ENCODE assay signal across 1 cellular context in genomic region chr5:137888875-137889759, GRCh38.
A peak's percentile ranks its signal among the peaks of the same experiment; 100 is the strongest.
TF ChIP-seq lines count a peak whose summit lies in the region.

Gene PKD2L2, plus strand, starts transcription at chr5:137889457. Its CDS starts 35 bp downstream, at chr5:137889492.

TF ChIP-seq in K562, 482 proteins besides CTCF, POLR2A, EP300 and RAD21 (continued from another document and continues in another):
- TF ChIP-seq, protein P1, sequence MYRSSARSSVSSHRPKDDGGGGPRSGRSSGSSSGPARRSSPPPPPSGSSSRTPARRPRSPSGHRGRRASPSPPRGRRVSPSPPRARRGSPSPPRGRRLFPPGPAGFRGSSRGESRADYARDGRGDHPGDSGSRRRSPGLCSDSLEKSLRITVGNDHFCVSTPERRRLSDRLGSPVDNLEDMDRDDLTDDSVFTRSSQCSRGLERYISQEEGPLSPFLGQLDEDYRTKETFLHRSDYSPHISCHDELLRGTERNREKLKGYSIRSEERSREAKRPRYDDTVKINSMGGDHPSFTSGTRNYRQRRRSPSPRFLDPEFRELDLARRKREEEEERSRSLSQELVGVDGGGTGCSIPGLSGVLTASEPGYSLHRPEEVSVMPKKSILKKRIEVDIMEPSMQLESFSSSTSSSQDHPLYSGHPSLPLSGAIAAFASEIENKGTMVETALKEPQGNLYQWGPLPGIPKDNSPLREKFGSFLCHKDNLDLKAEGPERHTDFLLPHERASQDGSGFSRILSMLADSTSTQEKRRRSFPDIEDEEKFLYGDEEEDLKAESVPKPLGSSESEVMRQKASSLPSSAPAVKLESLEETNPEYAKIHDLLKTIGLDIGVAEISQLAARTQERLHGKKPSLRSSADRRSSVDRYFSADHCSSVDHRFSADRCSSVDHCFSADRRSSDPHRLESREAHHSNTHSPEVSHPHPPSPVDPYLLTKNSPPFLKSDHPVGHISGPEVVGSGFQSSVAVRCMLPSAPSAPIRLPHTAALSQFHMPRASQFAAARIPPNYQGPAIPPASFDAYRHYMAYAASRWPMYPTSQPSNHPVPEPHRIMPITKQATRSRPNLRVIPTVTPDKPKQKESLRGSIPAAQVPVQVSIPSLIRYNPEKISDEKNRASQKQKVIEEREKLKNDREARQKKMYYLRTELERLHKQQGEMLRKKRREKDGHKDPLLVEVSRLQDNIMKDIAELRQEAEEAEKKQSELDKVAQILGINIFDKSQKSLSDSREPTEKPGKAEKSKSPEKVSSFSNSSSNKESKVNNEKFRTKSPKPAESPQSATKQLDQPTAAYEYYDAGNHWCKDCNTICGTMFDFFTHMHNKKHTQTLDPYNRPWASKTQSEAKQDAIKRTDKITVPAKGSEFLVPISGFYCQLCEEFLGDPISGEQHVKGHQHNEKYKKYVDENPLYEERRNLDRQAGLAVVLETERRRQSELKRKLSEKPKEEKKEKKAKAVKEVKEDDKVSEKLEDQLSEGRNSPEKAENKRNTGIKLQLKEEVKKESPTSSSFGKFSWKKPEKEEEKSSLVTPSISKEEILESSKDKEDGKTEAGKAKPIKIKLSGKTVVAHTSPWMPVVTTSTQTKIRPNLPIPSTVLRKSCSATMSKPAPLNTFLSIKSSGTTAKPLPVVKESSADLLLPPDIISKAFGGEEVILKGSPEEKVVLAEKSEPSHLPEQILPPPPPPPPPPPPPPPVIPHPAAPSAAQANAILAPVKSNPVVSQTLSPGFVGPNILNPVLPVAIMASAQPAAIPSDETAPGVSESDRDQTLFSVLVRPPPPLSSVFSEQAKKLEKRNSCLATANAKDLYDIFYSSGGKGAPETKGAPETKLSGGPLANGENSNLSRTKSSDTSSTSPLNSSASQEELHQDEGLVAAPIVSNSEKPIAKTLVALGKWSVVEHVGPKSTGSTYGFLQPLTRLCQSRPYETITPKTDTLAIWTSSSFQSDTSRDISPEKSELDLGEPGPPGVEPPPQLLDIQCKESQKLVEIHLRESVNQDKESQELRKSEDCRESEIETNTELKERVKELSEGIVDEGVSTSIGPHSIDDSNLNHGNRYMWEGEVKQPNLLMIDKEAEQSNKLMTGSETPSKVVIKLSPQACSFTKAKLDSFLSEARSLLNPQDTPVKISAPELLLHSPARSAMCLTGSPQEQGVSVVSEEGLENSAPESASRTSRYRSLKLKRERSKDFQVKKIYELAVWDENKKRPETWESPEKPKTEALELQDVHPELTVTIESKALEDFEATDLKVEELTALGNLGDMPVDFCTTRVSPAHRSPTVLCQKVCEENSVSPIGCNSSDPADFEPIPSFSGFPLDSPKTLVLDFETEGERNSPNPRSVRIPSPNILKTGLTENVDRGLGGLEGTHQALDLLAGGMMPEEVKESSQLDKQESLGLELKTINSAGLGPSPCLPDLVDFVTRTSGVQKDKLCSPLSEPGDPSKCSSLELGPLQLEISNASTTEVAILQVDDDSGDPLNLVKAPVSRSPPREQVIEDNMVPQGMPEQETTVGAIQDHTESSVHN (IDR thresholded peaks at IDR 0.05; ENCODE audit: borderline replicate concordance in 1 of 2, low read depth in 1 of 2) = no peak
- TF ChIP-seq MEIS2 (IDR thresholded peaks at IDR 0.05; ENCODE audit: partially characterized antibody) = peak; percentile 93
- TF ChIP-seq, protein P2, sequence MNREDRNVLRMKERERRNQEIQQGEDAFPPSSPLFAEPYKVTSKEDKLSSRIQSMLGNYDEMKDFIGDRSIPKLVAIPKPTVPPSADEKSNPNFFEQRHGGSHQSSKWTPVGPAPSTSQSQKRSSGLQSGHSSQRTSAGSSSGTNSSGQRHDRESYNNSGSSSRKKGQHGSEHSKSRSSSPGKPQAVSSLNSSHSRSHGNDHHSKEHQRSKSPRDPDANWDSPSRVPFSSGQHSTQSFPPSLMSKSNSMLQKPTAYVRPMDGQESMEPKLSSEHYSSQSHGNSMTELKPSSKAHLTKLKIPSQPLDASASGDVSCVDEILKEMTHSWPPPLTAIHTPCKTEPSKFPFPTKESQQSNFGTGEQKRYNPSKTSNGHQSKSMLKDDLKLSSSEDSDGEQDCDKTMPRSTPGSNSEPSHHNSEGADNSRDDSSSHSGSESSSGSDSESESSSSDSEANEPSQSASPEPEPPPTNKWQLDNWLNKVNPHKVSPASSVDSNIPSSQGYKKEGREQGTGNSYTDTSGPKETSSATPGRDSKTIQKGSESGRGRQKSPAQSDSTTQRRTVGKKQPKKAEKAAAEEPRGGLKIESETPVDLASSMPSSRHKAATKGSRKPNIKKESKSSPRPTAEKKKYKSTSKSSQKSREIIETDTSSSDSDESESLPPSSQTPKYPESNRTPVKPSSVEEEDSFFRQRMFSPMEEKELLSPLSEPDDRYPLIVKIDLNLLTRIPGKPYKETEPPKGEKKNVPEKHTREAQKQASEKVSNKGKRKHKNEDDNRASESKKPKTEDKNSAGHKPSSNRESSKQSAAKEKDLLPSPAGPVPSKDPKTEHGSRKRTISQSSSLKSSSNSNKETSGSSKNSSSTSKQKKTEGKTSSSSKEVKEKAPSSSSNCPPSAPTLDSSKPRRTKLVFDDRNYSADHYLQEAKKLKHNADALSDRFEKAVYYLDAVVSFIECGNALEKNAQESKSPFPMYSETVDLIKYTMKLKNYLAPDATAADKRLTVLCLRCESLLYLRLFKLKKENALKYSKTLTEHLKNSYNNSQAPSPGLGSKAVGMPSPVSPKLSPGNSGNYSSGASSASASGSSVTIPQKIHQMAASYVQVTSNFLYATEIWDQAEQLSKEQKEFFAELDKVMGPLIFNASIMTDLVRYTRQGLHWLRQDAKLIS (CRISPR knock-in tag; IDR thresholded peaks at IDR 0.05) = peak; percentile 59; the same call in 1 of the 2 replicates
- TF ChIP-seq FUS (optimal IDR thresholded peaks at IDR 0.05; ENCODE audit: low read depth, low read length) = no peak
- TF ChIP-seq NR4A1 (CRISPR knock-in tag; IDR thresholded peaks at IDR 0.05) = no peak
- no peak for TF ChIP-seq NR4A1 (tag; IDR thresholded peaks at IDR 0.05)
- no peak for TF ChIP-seq ZNF347 (CRISPR knock-in tag; IDR thresholded peaks at IDR 0.05; ENCODE audit: low read depth)
- no peak for TF ChIP-seq PRDM10 (IDR thresholded peaks at IDR 0.05; ENCODE audit: partially characterized antibody)
- no peak for TF ChIP-seq EWSR1 (IDR thresholded peaks at IDR 0.05; ENCODE audit: borderline replicate concordance, low read depth, partially characterized antibody)
- TF ChIP-seq PHF21A (IDR thresholded peaks at IDR 0.05; ENCODE audit: borderline replicate concordance, low read depth) = no peak
- no peak for TF ChIP-seq TSC22D4 (tag; IDR thresholded peaks at IDR 0.05)
- no peak; the same call in 1 of the 2 replicates for TF ChIP-seq TCFL5 (CRISPR knock-in tag; conservative IDR thresholded peaks at IDR 0.05)
- TF ChIP-seq ZNF764 (CRISPR knock-in tag; IDR thresholded peaks at IDR 0.05; ENCODE audit: low read depth) = no peak
- no peak for TF ChIP-seq KLF6 (CRISPR knock-in tag; IDR thresholded peaks at IDR 0.05; ENCODE audit: borderline replicate concordance)
- no peak for TF ChIP-seq BDP1 (IDR thresholded peaks at IDR 0.05; ENCODE audit: insufficient read depth, insufficient read length)
- peak; percentile 99 for TF ChIP-seq CXXC5 (CRISPR knock-in tag; IDR thresholded peaks at IDR 0.05)
- TF ChIP-seq ETV6 (IDR thresholded peaks at IDR 0.05; ENCODE audit: borderline replicate concordance in 1 of 2, low read depth in 2 of 2, low read length in 1 of 2) = no peak
- no peak for TF ChIP-seq ETV6 (CRISPR knock-in tag; IDR thresholded peaks at IDR 0.05; ENCODE audit: borderline replicate concordance)
- no peak for TF ChIP-seq ZNF384 (IDR thresholded peaks at IDR 0.05; ENCODE audit: low read depth, low read length)
- TF ChIP-seq RBFOX2 (IDR thresholded peaks at IDR 0.05; ENCODE audit: low read depth, low read length) = peak; percentile 98
- TF ChIP-seq VEZF1 (CRISPR knock-in tag; IDR thresholded peaks at IDR 0.05) = peak; percentile 25; the same call in 1 of the 2 replicates
- TF ChIP-seq PTTG1 (tag; IDR thresholded peaks at IDR 0.05; ENCODE audit: low read depth) = no peak
- TF ChIP-seq ZNF280B (CRISPR knock-in tag; IDR thresholded peaks at IDR 0.05) = no peak
- TF ChIP-seq ZNF436 (CRISPR knock-in tag; IDR thresholded peaks at IDR 0.05) = no peak
- TF ChIP-seq SRSF1 (IDR thresholded peaks at IDR 0.05; ENCODE audit: low read depth, low read length) = no peak
- no peak for TF ChIP-seq TCF7 (IDR thresholded peaks at IDR 0.05; ENCODE audit: borderline replicate concordance)
- no peak for TF ChIP-seq EHMT2 (IDR thresholded peaks at IDR 0.05)
- 0 out of 2 replicates have a peak, but pooled peaks have one; percentile 52 for TF ChIP-seq TAF7 (tag; IDR thresholded peaks at IDR 0.05)
- TF ChIP-seq ZNF584 (CRISPR knock-in tag; IDR thresholded peaks at IDR 0.05; ENCODE audit: low read depth) = no peak
- TF ChIP-seq KDM5B (IDR thresholded peaks at IDR 0.05; ENCODE audit: insufficient replicate concordance, low read depth, low read length) = peak; percentile 94
- no peak for TF ChIP-seq ERF (CRISPR knock-in tag; IDR thresholded peaks at IDR 0.05)
- no peak for TF ChIP-seq KAT2B (IDR thresholded peaks at IDR 0.05; ENCODE audit: low read depth, low read length)
- TF ChIP-seq ZNF23 (CRISPR knock-in tag; IDR thresholded peaks at IDR 0.05) = no peak
- TF ChIP-seq, protein P3, sequence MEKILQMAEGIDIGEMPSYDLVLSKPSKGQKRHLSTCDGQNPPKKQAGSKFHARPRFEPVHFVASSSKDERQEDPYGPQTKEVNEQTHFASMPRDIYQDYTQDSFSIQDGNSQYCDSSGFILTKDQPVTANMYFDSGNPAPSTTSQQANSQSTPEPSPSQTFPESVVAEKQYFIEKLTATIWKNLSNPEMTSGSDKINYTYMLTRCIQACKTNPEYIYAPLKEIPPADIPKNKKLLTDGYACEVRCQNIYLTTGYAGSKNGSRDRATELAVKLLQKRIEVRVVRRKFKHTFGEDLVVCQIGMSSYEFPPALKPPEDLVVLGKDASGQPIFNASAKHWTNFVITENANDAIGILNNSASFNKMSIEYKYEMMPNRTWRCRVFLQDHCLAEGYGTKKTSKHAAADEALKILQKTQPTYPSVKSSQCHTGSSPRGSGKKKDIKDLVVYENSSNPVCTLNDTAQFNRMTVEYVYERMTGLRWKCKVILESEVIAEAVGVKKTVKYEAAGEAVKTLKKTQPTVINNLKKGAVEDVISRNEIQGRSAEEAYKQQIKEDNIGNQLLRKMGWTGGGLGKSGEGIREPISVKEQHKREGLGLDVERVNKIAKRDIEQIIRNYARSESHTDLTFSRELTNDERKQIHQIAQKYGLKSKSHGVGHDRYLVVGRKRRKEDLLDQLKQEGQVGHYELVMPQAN (IDR thresholded peaks at IDR 0.05; ENCODE audit: borderline replicate concordance) = no peak; the same call in 1 of the 2 replicates
- TF ChIP-seq KDM1A (IDR thresholded peaks at IDR 0.05) = peak; percentile 94 to 98
- 0 out of 2 replicates have a peak, but pooled peaks have one; percentile 18 for TF ChIP-seq SIN3B (IDR thresholded peaks at IDR 0.05; ENCODE audit: low read depth)
- 0 out of 2 replicates have a peak, but pooled peaks have one; percentile 21 for TF ChIP-seq ARID1B (IDR thresholded peaks at IDR 0.05)
- no peak for TF ChIP-seq HMG20B (CRISPR knock-in tag; IDR thresholded peaks at IDR 0.05)
- no peak for TF ChIP-seq CBX8 (IDR thresholded peaks at IDR 0.05; ENCODE audit: borderline replicate concordance, extremely low read depth, low read depth, low read length, poor library complexity, severe bottlenecking)
